8 cellular contexts compared by ENCODE assay signal in genomic region chr18:55588001-55588875, GRCh38. TPM values are rescaled to one million over a fixed set of nuclear protein-coding genes. Genes with fewer than 3 reads are reported as not detected.
A peak's percentile ranks its signal among the peaks of the same experiment; 100 is the strongest.
DNase-seq lines count a peak whose midpoint lies in the region; ATAC-seq and TF ChIP-seq lines count a peak whose summit lies in the region.

Gene TCF4 (minus strand): TSS chr18:55588192. CDS start chr18:55587116, 1,076 bp downstream.

- H3K36me3 Mint-ChIP-seq in osteocyte (ENCODE audit: unreplicated experiment): peaks cover 4% of the 10 kb centered on the region

- H3K79me2 ChIP-seq in OCI-LY7 (ENCODE audit: insufficient read depth, low read depth, low read length): peaks cover 50% of the 10 kb centered on the region; the same call in 1 of the 2 replicates

- H3K36me3 ChIP-seq in OCI-LY7 (ENCODE audit: insufficient read depth, low read length) (peaks cover 15% of the 10 kb centered on the region), left ventricle myocardium inferior (no peaks in the 10 kb centered on the region)

- H3K4me2 ChIP-seq in OCI-LY7 (ENCODE audit: low read length): peak within 1 kb of the TSS; percentile 85

- CTCF ChIA-PET in OCI-LY7 (lab: Charles Lee; ENCODE audit: unreplicated experiment): no interaction called here

- peak within 1 kb of the TSS; percentile 91 for H3K4me3 Mint-ChIP-seq in osteocyte (ENCODE audit: unreplicated experiment)

- peaks cover 27% of the 10 kb centered on the region for H3K4me1 ChIP-seq in OCI-LY7 (ENCODE audit: insufficient read depth, low read length, poor library complexity, severe bottlenecking)
- H3K4me1 ChIP-seq in left ventricle myocardium inferior: peaks cover 54% of the 10 kb centered on the region

- in situ Hi-C loops in Caki2 (cut with HindIII; ENCODE audit: low pct_unique_long_range_greater_than_20kb, low sequenced_read_pairs): no loop called here
- in situ Hi-C loops in astrocyte of the cerebellum (cut with HindIII; ENCODE audit: low sequenced_read_pairs): no loop called here

- POLR2A ChIA-PET in OCI-LY7 (lab: Charles Lee): interaction anchor here (0.6 to 1.1 kb wide), 3 partner anchors 9 to 167 kb away, joined by 3 to 5 read pairs (median 4); no protein-coding TSS in a partner anchor

- DNase-seq in Caki2 (ENCODE audit: low read depth) (peak; percentile 22), HT1080 (ENCODE audit: low read depth) (peak; percentile 7), OCI-LY7 (ENCODE audit: low spot score) (peak; percentile 55), astrocyte of the cerebellum (ENCODE audit: low read depth) (no peak), left ventricle myocardium inferior (peak; percentile 69), osteocyte (ENCODE audit: extremely low spot score, unreplicated experiment) (peak; percentile 87)

- peaks cover 30% of the 10 kb centered on the region for H3K4me1 Mint-ChIP-seq in osteocyte (ENCODE audit: unreplicated experiment)

- no peaks in the 10 kb centered on the region for H3K27me3 Mint-ChIP-seq in osteocyte (ENCODE audit: unreplicated experiment)

- peak within 1 kb of the TSS; percentile 93 for H3K27ac ChIP-seq in OCI-LY7 (ENCODE audit: low read depth, low read length, poor library complexity, severe bottlenecking)
- H3K27ac ChIP-seq in left ventricle myocardium inferior (replicated peaks): peak within 1 kb of the TSS; percentile 90

- H3K4me3 ChIP-seq in OCI-LY7 (ENCODE audit: low read depth, low read length, poor library complexity, severe bottlenecking) (peak within 1 kb of the TSS; percentile 90), astrocyte of the cerebellum (ENCODE audit: low read depth, low read length) (peak within 1 kb of the TSS; percentile 63), left ventricle myocardium inferior (peak within 1 kb of the TSS; percentile 80)

- intact Hi-C loops in OCI-LY7 (cut with micrococcal nuclease; ENCODE audit: unreplicated experiment) (loop anchor here (1.0 to 10.0 kb wide), 5 partner anchors 81 to 1233 kb away; partner anchors contain the start of genes C18orf54 and STARD6), left ventricle myocardium inferior (cut with micrococcal nuclease) (loop anchor here (5.0 to 10.0 kb wide), 2 partner anchors 73 to 279 kb away; no protein-coding TSS in a partner anchor)

- H3K9me3 ChIP-seq in OCI-LY7 (ENCODE audit: low read length): no peaks in the 10 kb centered on the region
- no peaks in the 10 kb centered on the region for H3K9me3 ChIP-seq in left ventricle myocardium inferior (replicated peaks)

- H3K9me3 Mint-ChIP-seq in osteocyte (ENCODE audit: unreplicated experiment): no peaks in the 10 kb centered on the region

- no peaks in the 10 kb centered on the region for H3K9me2 ChIP-seq in OCI-LY7 (ENCODE audit: insufficient read depth, low read length)

- peak within 1 kb of the TSS; percentile 88 for H3K27ac Mint-ChIP-seq in osteocyte (ENCODE audit: unreplicated experiment)

- BruUV-seq in OCI-LY7 (replicated peaks; lab: Mats Ljungman, UMichigan): TSS peak; percentile 75

- no peak for ATAC-seq in HG02973 (IDR thresholded peaks at IDR 0.05; ENCODE audit: unreplicated experiment)
- no peak for ATAC-seq in HG02970 (IDR thresholded peaks at IDR 0.05; ENCODE audit: low FRiP score, unreplicated experiment)

- peak within 1 kb of the TSS; percentile 78 for H2AFZ ChIP-seq in OCI-LY7 (ENCODE audit: low read length)

- no peaks in the 10 kb centered on the region for H4K20me1 ChIP-seq in OCI-LY7 (ENCODE audit: insufficient read depth, low read length)

- no peaks in the 10 kb centered on the region for H3K27me3 ChIP-seq in left ventricle myocardium inferior (ENCODE audit: low read depth)

- TF ChIP-seq CTCF in OCI-LY7 (conservative IDR thresholded peaks at IDR 0.05; ENCODE audit: low read length): no peak
- TF ChIP-seq CTCF in astrocyte of the cerebellum (IDR thresholded peaks at IDR 0.05; ENCODE audit: low read depth, low read length, missing control alignments): no peak
- TF ChIP-seq CTCF in left ventricle myocardium inferior (IDR thresholded peaks at IDR 0.05; ENCODE audit: borderline replicate concordance): no peak
- TF ChIP-seq CTCF in osteocyte (IDR thresholded peaks at IDR 0.05): no peak

RNA-seq across cellular contexts. Expression of gene TCF4, which starts in this region (rescaled TPM):
- total RNA-seq in Caki2 (2014; rRNA removed; shearing (Covaris generic); ENCODE audit: low replicate concordance): 0.72 and 9.5 TPM in 2 replicates
- total RNA-seq in HT1080 (2014; rRNA removed; shearing (Covaris generic)): 11.5 and 14.7 TPM in 2 replicates
- polyA plus RNA-seq in HT1080 (2015; cell fraction: cytosol; rRNA removed): 5.3 and 6.0 TPM in 2 replicates
- polyA plus RNA-seq in HT1080 (2015; cell fraction: nucleus; rRNA removed): 14.3 and 15.4 TPM in 2 replicates
- total RNA-seq in OCI-LY7 (2014; rRNA removed; shearing (Covaris generic)): 75.9 and 93.4 TPM in 2 replicates
- total RNA-seq in OCI-LY7 (2022) (76.0 and 97.6 TPM in 2 replicates), left ventricle myocardium inferior (58.9 TPM), osteocyte (73.5 and 77.3 TPM in 2 replicates)
